8 cellular contexts compared by ENCODE assay signal in genomic region chr7:150368884-150369739, GRCh38. TPM values are rescaled to one million over a fixed set of nuclear protein-coding genes. Genes with fewer than 3 reads are reported as not detected.
DNase-seq lines count a peak whose midpoint lies in the region; ATAC-seq lines count a peak whose summit lies in the region.

No MANE protein-coding gene starts in this region.

- H3K9me3 ChIP-seq in SJSA1 (replicated peaks), result no peaks in the 10 kb centered on the region

- intact Hi-C loops in left cardiac atrium (cut with DNase I), result loop anchor here in 1 of 2 donors (5.0 kb wide), 1 partner anchor 38 kb away; a partner anchor contains a TSS

- peaks cover 52% of the 10 kb centered on the region for H3K36me3 ChIP-seq in SJSA1

- H3K4me1 ChIP-seq in SJSA1 (replicated peaks), result peaks cover 18% of the 10 kb centered on the region

- H3K4me3 ChIP-seq in SJSA1, result peak overlapping the region; percentile 93

- DNase-seq in COR-L47 (lab: John Stamatoyannopoulos, UW), result peak; percentile 62
- peak; percentile 74 to 79 for DNase-seq in SJSA1 (ENCODE audit: low read depth in 1 of 2, low spot score in 2 of 2)
- peak in 32 of 56 donors; percentile 47 to 86 (median 69) for DNase-seq in amygdala (lab: John Stamatoyannopoulos, UW)
- DNase-seq in left cardiac atrium, result peak; percentile 80
- peak; percentile 70 for DNase-seq in renal cortical epithelial cell (ENCODE audit: low read depth)
- no peak for DNase-seq in superior temporal gyrus (ENCODE audit: extremely low spot score)

- ATAC-seq in GM19438 (IDR thresholded peaks at IDR 0.05; ENCODE audit: low read depth, unreplicated experiment), result peak; percentile 36
- ATAC-seq in HG03558 (IDR thresholded peaks at IDR 0.05; ENCODE audit: extremely low read depth, unreplicated experiment), result peak; percentile 25
- ATAC-seq in left cardiac atrium, result peak; percentile 63 to 81

- H3K27me3 ChIP-seq in SJSA1 (replicated peaks), result no peaks in the 10 kb centered on the region

- peak overlapping the region; percentile 89 for H3K27ac ChIP-seq in SJSA1

RNA-seq across cellular contexts. Expression of gene REPIN1, which starts 0.5 kb away (rescaled TPM):
- total RNA-seq in SJSA1 (2014; rRNA removed; shearing (Covaris generic)), result 55.7 and 62.4 TPM in 2 replicates
- total RNA-seq in left cardiac atrium (100 to 1,000 TPM; 100 to 108 TPM), renal cortical epithelial cell (39.6 and 77.0 TPM in 2 replicates)

RNA-seq across cellular contexts. Expression of gene ZNF775, which starts 10.0 kb away (rescaled TPM):
- total RNA-seq in SJSA1 (2014; rRNA removed; shearing (Covaris generic)), result 5.8 and 8.6 TPM in 2 replicates
- total RNA-seq in left cardiac atrium, result 1 to 10 TPM; 3.8 to 4.2 TPM
- total RNA-seq in renal cortical epithelial cell, result 4.7 and 5.0 TPM in 2 replicates

RNA-seq across cellular contexts. Expression of gene RARRES2, which starts 27.7 kb away (rescaled TPM):
- not detected in 2 replicates for total RNA-seq in SJSA1 (2014; rRNA removed; shearing (Covaris generic))
- total RNA-seq in left cardiac atrium, result 100 to 1,000 TPM in 1 of 2 donors, 10 to 100 TPM in 1; 86.4 to 178 TPM
- 28.5 and 161 TPM in 2 replicates for total RNA-seq in renal cortical epithelial cell

RNA-seq across cellular contexts. Expression of gene ACTR3C, which starts 45.8 kb away (rescaled TPM):
- not detected in 2 replicates for total RNA-seq in SJSA1 (2014; rRNA removed; shearing (Covaris generic))
- 1 to 10 TPM; 3.7 to 4.9 TPM for total RNA-seq in left cardiac atrium
- total RNA-seq in renal cortical epithelial cell, result 40.1 and 81.8 TPM in 2 replicates

RNA-seq across cellular contexts. Expression of gene LRRC61, which starts 46.0 kb away (rescaled TPM):
- total RNA-seq in SJSA1 (2014; rRNA removed; shearing (Covaris generic)), result not detected in 2 replicates
- total RNA-seq in left cardiac atrium (1 to 10 TPM; 4.3 to 5.7 TPM), renal cortical epithelial cell (30.6 and 86.5 TPM in 2 replicates)

Comparison
In these comparisons a context has a peak if more than half of its experiments do, and no peak if none do; other contexts are left out.
1. RNA of gene RARRES2, which starts 27.7 kb away (total RNA-seq): 86.4 to 178 TPM in left cardiac atrium and 28.5 to 161 TPM in renal cortical epithelial cell; not detected in SJSA1; every median in the first group is over 10 times any median in the second.
2. Peak in every context shown above with its lines, with median percentiles within 50 percentile points of each other: ATAC-seq.